1 cellular context compared by ENCODE assay signal in genomic region chr3:4821331-4821730, GRCh38.
TF ChIP-seq lines count a peak whose summit lies in the region.

No MANE protein-coding gene starts in this region.

TF ChIP-seq in HepG2, 621 proteins besides CTCF, POLR2A, EP300 and RAD21 (continued from another document):
- TF ChIP-seq ZNF800 (CRISPR knock-in tag; IDR thresholded peaks at IDR 0.05) (no peak), ETV6 (CRISPR knock-in tag; conservative IDR thresholded peaks at IDR 0.05) (no peak), NFKB2 (CRISPR knock-in tag; IDR thresholded peaks at IDR 0.05; ENCODE audit: borderline replicate concordance) (no peak), ZNF782 (CRISPR knock-in tag; IDR thresholded peaks at IDR 0.05; ENCODE audit: borderline replicate concordance) (no peak), MAF1 (CRISPR knock-in tag; IDR thresholded peaks at IDR 0.05; ENCODE audit: borderline replicate concordance) (no peak), MAFG (CRISPR knock-in tag; IDR thresholded peaks at IDR 0.05) (no peak), NFATC3 (CRISPR knock-in tag; IDR thresholded peaks at IDR 0.05) (no peak), SP1 (IDR thresholded peaks at IDR 0.05) (no peak), SP1 (CRISPR knock-in tag; IDR thresholded peaks at IDR 0.05) (no peak)
TF ChIP-seq in HepG2: peak in this region for 0.
